ENCODE assay signal across 8 cellular contexts in the genomic region with DNA sequence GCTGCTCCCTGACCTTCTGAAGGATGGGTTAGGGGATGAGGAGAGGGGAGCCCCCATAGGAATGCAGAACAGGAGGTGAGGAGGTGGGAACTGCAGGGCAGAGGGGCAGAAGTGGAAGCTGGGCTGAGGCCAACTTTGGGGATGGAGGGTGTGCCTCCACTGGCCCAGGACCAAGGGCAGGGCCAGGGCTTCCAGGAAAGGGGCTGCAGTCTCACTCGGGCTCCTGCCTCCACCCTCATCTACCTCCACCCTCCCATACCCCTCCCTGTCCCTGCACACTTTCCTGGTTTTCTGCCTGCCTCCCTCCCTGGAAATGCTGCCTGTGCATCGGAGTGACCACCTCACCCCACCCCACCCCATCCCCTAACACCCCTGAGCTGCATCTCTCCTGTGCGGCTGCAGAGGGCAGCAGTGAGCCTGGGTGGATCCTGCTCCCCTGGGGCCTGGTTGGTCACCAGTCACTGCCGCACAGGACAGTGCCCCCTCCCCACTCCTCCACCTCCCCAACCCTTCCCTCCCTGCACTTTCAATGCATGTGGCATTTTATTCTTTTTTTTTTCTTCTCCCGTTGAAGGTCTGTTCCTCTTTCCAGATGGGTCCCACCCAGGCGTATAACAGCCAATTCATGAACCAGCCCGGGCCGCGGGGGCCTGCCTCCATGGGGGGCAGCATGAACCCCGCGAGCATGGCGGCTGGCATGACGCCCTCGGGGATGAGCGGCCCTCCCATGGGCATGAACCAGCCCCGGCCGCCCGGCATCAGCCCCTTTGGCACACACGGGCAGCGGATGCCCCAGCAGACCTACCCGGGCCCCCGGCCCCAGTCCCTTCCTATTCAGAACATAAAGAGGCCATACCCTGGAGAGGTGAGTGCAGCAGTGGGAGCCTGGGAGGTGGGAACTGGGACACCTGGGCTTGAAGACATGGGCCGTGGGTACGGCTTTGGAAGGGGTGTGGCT. TPM values are rescaled to one million over a fixed set of nuclear protein-coding genes. Genes with fewer than 3 reads are reported as not detected.
A peak's percentile ranks its signal among the peaks of the same experiment; 100 is the strongest.
DNase-seq lines count a peak whose midpoint lies in the region; ATAC-seq, FAIRE-seq and TF ChIP-seq lines count a peak whose summit lies in the region.

No MANE protein-coding gene starts in this region.

- no peaks in the 10 kb centered on the region for H3K79me2 ChIP-seq in OCI-LY7 (ENCODE audit: insufficient read depth, low read depth, low read length)
- H3K79me2 ChIP-seq in mesendoderm (ENCODE audit: control insufficient read depth, insufficient read depth, low read length): no peaks in the 10 kb centered on the region

- H3K36me3 ChIP-seq in OCI-LY7 (ENCODE audit: insufficient read depth, low read length): peaks cover 82% of the 10 kb centered on the region; the same call in 1 of the 2 replicates
- H3K36me3 ChIP-seq in bronchial epithelial cell (ENCODE audit: control insufficient read depth, insufficient read depth, low read length): peaks cover 44% of the 10 kb centered on the region
- H3K36me3 ChIP-seq in mesendoderm (ENCODE audit: control insufficient read depth, insufficient read depth, low read length): peaks cover 19% of the 10 kb centered on the region

- intact Hi-C loops in OCI-LY7 (cut with micrococcal nuclease; ENCODE audit: unreplicated experiment): no loop called here
- intact Hi-C loops in activated T-helper 1 cell treated with anti-CD3 and anti-CD28 coated beads, Interleukin-12 subunit alpha, Interleukin-12 subunit beta, Interleukin-2, Interleukin-4 antibody, amounts not matched to agents 30 ng/mL and 10 ng/mL and 1 ng/mL, durations not matched to agents 14 hours and 24 hours and 36 hours (cut with micrococcal nuclease): loop anchor here (1.0 to 2.0 kb wide), 2 partner anchors 54 to 174 kb away; partner anchors contain the start of gene PPIF

- no TSS peak for BruUV-seq in OCI-LY7 (replicated peaks; lab: Mats Ljungman, UMichigan)

- H3K4me3 Mint-ChIP-seq in activated T-helper 1 cell treated with anti-CD3 and anti-CD28 coated beads, Interleukin-12 subunit alpha, Interleukin-12 subunit beta, Interleukin-2, Interleukin-4 antibody, amounts not matched to agents 30 ng/mL and 10 ng/mL and 1 ng/mL, durations not matched to agents 14 hours and 24 hours and 36 hours: no peak overlapping the region

- no peak overlapping the region for H2AK5ac ChIP-seq in mesendoderm (ENCODE audit: low read length)

- no peaks in the 10 kb centered on the region for H3K27me3 ChIP-seq in bronchial epithelial cell (ENCODE audit: control insufficient read depth, insufficient read depth, low read length)
- H3K27me3 ChIP-seq in mesendoderm (ENCODE audit: insufficient read depth, low read length, poor library complexity): no peaks in the 10 kb centered on the region

- H3K4ac ChIP-seq in mesendoderm (ENCODE audit: low read depth, low read length): no peak overlapping the region

- no CpG with 5 or more reads among the region's 24 CpGs for WGBS in mesendoderm (ENCODE audit: extremely low coverage, insufficient coverage, low lambda C conversion rate)

- H3K27me3 Mint-ChIP-seq in activated T-helper 1 cell treated with anti-CD3 and anti-CD28 coated beads, Interleukin-12 subunit alpha, Interleukin-12 subunit beta, Interleukin-2, Interleukin-4 antibody, amounts not matched to agents 30 ng/mL and 10 ng/mL and 1 ng/mL, durations not matched to agents 14 hours and 24 hours and 36 hours (ENCODE audit: insufficient read depth): no peaks in the 10 kb centered on the region

- H3K56ac ChIP-seq in mesendoderm (ENCODE audit: low read length): no peak overlapping the region

- H4K8ac ChIP-seq in mesendoderm (ENCODE audit: low read depth, low read length): no peak overlapping the region

- H2BK5ac ChIP-seq in mesendoderm (ENCODE audit: low read length): no peak overlapping the region

- H3K18ac ChIP-seq in mesendoderm (ENCODE audit: low read length): no peak overlapping the region

- no peaks in the 10 kb centered on the region for H3K9me2 ChIP-seq in OCI-LY7 (ENCODE audit: insufficient read depth, low read length)

- CTCF ChIA-PET in OCI-LY7 (lab: Charles Lee; ENCODE audit: unreplicated experiment): no interaction called here

- H2AFZ ChIP-seq in OCI-LY7 (ENCODE audit: low read length): no peak overlapping the region

- H3K4me3 ChIP-seq in GM12875 (ENCODE audit: low read depth, low read length) (no peak overlapping the region), OCI-LY7 (ENCODE audit: low read depth, low read length, poor library complexity, severe bottlenecking) (no peak overlapping the region), bronchial epithelial cell (ENCODE audit: low read depth, low read length) (no peak overlapping the region), mesendoderm (ENCODE audit: low read length) (no peak overlapping the region)

- H3K9me3 Mint-ChIP-seq in activated T-helper 1 cell treated with anti-CD3 and anti-CD28 coated beads, Interleukin-12 subunit alpha, Interleukin-12 subunit beta, Interleukin-2, Interleukin-4 antibody, amounts not matched to agents 30 ng/mL and 10 ng/mL and 1 ng/mL, durations not matched to agents 14 hours and 24 hours and 36 hours: no peaks in the 10 kb centered on the region

- H3K36me3 Mint-ChIP-seq in activated T-helper 1 cell treated with anti-CD3 and anti-CD28 coated beads, Interleukin-12 subunit alpha, Interleukin-12 subunit beta, Interleukin-2, Interleukin-4 antibody, amounts not matched to agents 30 ng/mL and 10 ng/mL and 1 ng/mL, durations not matched to agents 14 hours and 24 hours and 36 hours (ENCODE audit: low read depth): peaks cover 47% of the 10 kb centered on the region

- no peak overlapping the region for H3K23ac ChIP-seq in mesendoderm (ENCODE audit: low read length)

- H3K27ac Mint-ChIP-seq in activated T-helper 1 cell treated with anti-CD3 and anti-CD28 coated beads, Interleukin-12 subunit alpha, Interleukin-12 subunit beta, Interleukin-2, Interleukin-4 antibody, amounts not matched to agents 30 ng/mL and 10 ng/mL and 1 ng/mL, durations not matched to agents 14 hours and 24 hours and 36 hours: no peak overlapping the region

- H3K4me1 Mint-ChIP-seq in activated T-helper 1 cell treated with anti-CD3 and anti-CD28 coated beads, Interleukin-12 subunit alpha, Interleukin-12 subunit beta, Interleukin-2, Interleukin-4 antibody, amounts not matched to agents 30 ng/mL and 10 ng/mL and 1 ng/mL, durations not matched to agents 14 hours and 24 hours and 36 hours (ENCODE audit: low read depth): peaks cover 46% of the 10 kb centered on the region

- ATAC-seq in GM21381 (IDR thresholded peaks at IDR 0.05; ENCODE audit: unreplicated experiment): no peak
- ATAC-seq in GM18861 (IDR thresholded peaks at IDR 0.05; ENCODE audit: unreplicated experiment): no peak

- H3K79me1 ChIP-seq in mesendoderm (ENCODE audit: low read length): no peaks in the 10 kb centered on the region

- no peak overlapping the region for H2BK120ac ChIP-seq in mesendoderm (ENCODE audit: low read depth, low read length)

- H4K20me1 ChIP-seq in OCI-LY7 (ENCODE audit: insufficient read depth, low read length): no peaks in the 10 kb centered on the region

- H3K4me2 ChIP-seq in OCI-LY7 (ENCODE audit: low read length): no peak overlapping the region
- H3K4me2 ChIP-seq in mesendoderm (ENCODE audit: low read length): no peak overlapping the region

- H3K9me3 ChIP-seq in OCI-LY7 (ENCODE audit: low read length): no peaks in the 10 kb centered on the region

- no peak for FAIRE-seq in bronchial epithelial cell (lab: Jason Lieb, UNC)

- H3K4me1 ChIP-seq in OCI-LY7 (ENCODE audit: insufficient read depth, low read length, poor library complexity, severe bottlenecking) (no peaks in the 10 kb centered on the region), mesendoderm (ENCODE audit: control insufficient read depth, low read depth, low read length) (no peaks in the 10 kb centered on the region)

- no peak overlapping the region for H2BK15ac ChIP-seq in mesendoderm (replicated peaks; ENCODE audit: low read depth)

- POLR2A ChIA-PET in OCI-LY7 (lab: Charles Lee): interaction anchor here (0.8 kb wide), 1 partner anchor 270 kb away, joined by 3 read pairs; no protein-coding TSS in a partner anchor

- H3K27ac ChIP-seq in OCI-LY7 (ENCODE audit: low read depth, low read length, poor library complexity, severe bottlenecking): no peak overlapping the region
- H3K27ac ChIP-seq in mesendoderm (ENCODE audit: low read depth, low read length): no peak overlapping the region

- no peak overlapping the region for H3K9ac ChIP-seq in mesendoderm (ENCODE audit: low read length)

- TF ChIP-seq CTCF in GM12875 (IDR thresholded peaks at IDR 0.05; ENCODE audit: borderline replicate concordance, insufficient read depth, low read depth, low read length) (peak; percentile 83), OCI-LY7 (conservative IDR thresholded peaks at IDR 0.05; ENCODE audit: low read length) (peak; percentile 71), bronchial epithelial cell (IDR thresholded peaks at IDR 0.05; ENCODE audit: insufficient read depth, low read length, severe bottlenecking) (peak; percentile 63)

- DNase-seq in OCI-LY7 (ENCODE audit: low spot score) (peak; percentile 40), bronchial epithelial cell (ENCODE audit: low read depth) (no peak), mesendoderm (peak; percentile 67), occipital lobe (lab: John Stamatoyannopoulos, UW) (no peak)
- DNase-seq in activated T-helper 1 cell treated with anti-CD3 and anti-CD28 coated beads, Interleukin-12 subunit alpha, Interleukin-12 subunit beta, Interleukin-2, Interleukin-4 antibody, amounts not matched to agents 30 ng/mL and 10 ng/mL and 1 ng/mL, durations not matched to agents 14 hours and 24 hours and 36 hours (ENCODE audit: low spot score): no peak

- no peak overlapping the region for H4K5ac ChIP-seq in mesendoderm (ENCODE audit: low read length)

RNA-seq across cellular contexts. Expression of gene PPIF, which starts 54.2 kb away (rescaled TPM):
- 44.8 and 55.7 TPM in 2 replicates for total RNA-seq in OCI-LY7 (2014; rRNA removed; shearing (Covaris generic))
- total RNA-seq in OCI-LY7 (2022) (103 and 121 TPM in 2 replicates), bronchial epithelial cell (19.5 and 27.1 TPM in 2 replicates), occipital lobe (5.8 TPM)
- polyA plus RNA-seq in mesendoderm (2013, experiment 1 of 2): 82.9 TPM
- polyA plus RNA-seq in mesendoderm (2013, experiment 2 of 2): 81.0 TPM
- 155 and 157 TPM in 2 replicates for total RNA-seq in activated T-helper 1 cell treated with anti-CD3 and anti-CD28 coated beads, Interleukin-12 subunit alpha, Interleukin-12 subunit beta, Interleukin-2, Interleukin-4 antibody, amounts not matched to agents 30 ng/mL and 10 ng/mL and 1 ng/mL, durations not matched to agents 14 hours and 24 hours and 36 hours

Comparison
In these comparisons a context has a peak if more than half of its experiments do, and no peak if none do; other contexts are left out.
1. DNase-seq: peak in OCI-LY7 (single experiment) and mesendoderm (single experiment); none in bronchial epithelial cell (single experiment), occipital lobe (single experiment) and activated T-helper 1 cell treated with anti-CD3 and anti-CD28 coated beads, Interleukin-12 subunit alpha, Interleukin-12 subunit beta, Interleukin-2, Interleukin-4 antibody, amounts not matched to agents 30 ng/mL and 10 ng/mL and 1 ng/mL, durations not matched to agents 14 hours and 24 hours and 36 hours (single experiment).
2. Peak in every context shown above with its lines, with median percentiles within 50 percentile points of each other: CTCF ChIP-seq.